9 cellular contexts compared by ENCODE assay signal in the genomic region with DNA sequence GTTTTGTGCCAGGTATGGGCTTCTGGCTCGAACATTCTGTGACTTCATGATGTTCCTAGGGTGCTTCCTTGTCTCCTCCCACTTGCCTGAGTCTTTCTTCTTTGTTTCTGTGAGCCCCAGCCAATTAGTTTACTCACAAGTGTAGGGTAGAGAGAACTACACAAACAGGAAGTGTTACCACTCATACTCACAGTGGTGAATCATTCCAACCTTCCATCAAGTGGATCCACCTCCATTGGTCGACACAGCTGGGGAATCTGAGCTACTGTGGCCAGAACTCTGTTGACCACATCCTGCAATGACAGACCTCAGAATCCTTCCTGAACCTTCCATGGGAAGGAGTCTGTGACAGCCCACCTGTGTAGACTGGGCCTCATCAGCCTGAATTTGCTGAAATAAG.
DNase-seq lines count a peak whose midpoint lies in the region; ATAC-seq and TF ChIP-seq lines count a peak whose summit lies in the region.
"Had no signal": no experiment of that assay in that cellular context is flagged by ENCODE, and none has a peak within 500 bp of the region (broad histone marks: within the 10 kb centered on the region; RNA-seq: fewer than 3 reads in every experiment).

No MANE protein-coding gene starts in this region.

- H3K9me3 Mint-ChIP-seq in T-helper 1 cell treated with Interleukin-12 subunit alpha and Interleukin-12 subunit beta and Interleukin-4 antibody, amounts not matched to agents 30 μg/mL and 1 μg/mL, for 36 hours, result no peaks in the 10 kb centered on the region

- no peaks in the 10 kb centered on the region for H3K36me3 Mint-ChIP-seq in T-helper 1 cell treated with Interleukin-12 subunit alpha and Interleukin-12 subunit beta and Interleukin-4 antibody, amounts not matched to agents 30 μg/mL and 1 μg/mL, for 36 hours (ENCODE audit: low read depth)

- no peak overlapping the region for H3K27ac ChIP-seq in left lung

- intact Hi-C loops in left lung (cut with DNase I), result no loop called here

- H3K27ac Mint-ChIP-seq in T-helper 1 cell treated with Interleukin-12 subunit alpha and Interleukin-12 subunit beta and Interleukin-4 antibody, amounts not matched to agents 30 μg/mL and 1 μg/mL, for 36 hours, result peak overlapping the region; percentile 50

- H3K9me3 ChIP-seq in left lung, result no peaks in the 10 kb centered on the region

- no peaks in the 10 kb centered on the region for H3K4me1 ChIP-seq in left lung

- H3K4me3 ChIP-seq in GM06990 (replicated peaks; ENCODE audit: low read depth, low read length), result no peak overlapping the region
- no peak overlapping the region for H3K4me3 ChIP-seq in left lung

- no peak overlapping the region for H3K4me3 Mint-ChIP-seq in T-helper 1 cell treated with Interleukin-12 subunit alpha and Interleukin-12 subunit beta and Interleukin-4 antibody, amounts not matched to agents 30 μg/mL and 1 μg/mL, for 36 hours

- DNase-seq in GM06990 (ENCODE audit: extremely low read depth, insufficient read length), result peak; percentile 27
- no peak for DNase-seq in left lung
- DNase-seq in HUDEP-2 (lab: John Stamatoyannopoulos, UW; ENCODE audit: unreplicated experiment in 76 of 76), result no peak
- no peak for DNase-seq in SIG-M5 treated with dmso at 0.1 percent for 504 hours (lab: John Stamatoyannopoulos, UW; ENCODE audit: unreplicated experiment)
- DNase-seq: left cardiac atrium had no signal

- peaks cover 7% of the 10 kb centered on the region for H3K4me1 Mint-ChIP-seq in T-helper 1 cell treated with Interleukin-12 subunit alpha and Interleukin-12 subunit beta and Interleukin-4 antibody, amounts not matched to agents 30 μg/mL and 1 μg/mL, for 36 hours (ENCODE audit: low read depth)

- H3K27me3 Mint-ChIP-seq in T-helper 1 cell treated with Interleukin-12 subunit alpha and Interleukin-12 subunit beta and Interleukin-4 antibody, amounts not matched to agents 30 μg/mL and 1 μg/mL, for 36 hours (ENCODE audit: low read depth), result no peaks in the 10 kb centered on the region

- no peaks in the 10 kb centered on the region for H3K27me3 ChIP-seq in GM06990 (replicated peaks; ENCODE audit: control insufficient read depth, insufficient read depth, low read length)
- H3K27me3 ChIP-seq in left lung, result no peaks in the 10 kb centered on the region

- H3K36me3 ChIP-seq in GM06990 (ENCODE audit: control insufficient read depth, insufficient read depth, low read length) (no peaks in the 10 kb centered on the region), left lung (no peaks in the 10 kb centered on the region)

- no peak for TF ChIP-seq CTCF in GM06990 (IDR thresholded peaks at IDR 0.05; ENCODE audit: insufficient read depth, low read length, poor library complexity, severe bottlenecking)
- no peak for TF ChIP-seq CTCF in left lung (IDR thresholded peaks at IDR 0.05)

- ATAC-seq in HG03103 (IDR thresholded peaks at IDR 0.05; ENCODE audit: low read depth, unreplicated experiment) (peak; percentile 82), left lung (peak; percentile 73), HG02840 (IDR thresholded peaks at IDR 0.05; ENCODE audit: low FRiP score, unreplicated experiment) (no peak), HG02678 (IDR thresholded peaks at IDR 0.05; ENCODE audit: unreplicated experiment) (no peak)

Comparison
In these comparisons a context has a peak if more than half of its experiments do, and no peak if none do; other contexts are left out.
1. ATAC-seq: peak in HG03103 (single experiment) and left lung (single experiment); none in HG02840 (single experiment) and HG02678 (single experiment).